ENCODE assay signal across 10 cellular contexts in genomic region chr18:14100503-14101286, GRCh38.
"Had no signal": no experiment of that assay in that cellular context is flagged by ENCODE, and none has a peak within 500 bp of the region (broad histone marks: within the 10 kb centered on the region; RNA-seq: fewer than 3 reads in every experiment).

No MANE protein-coding gene starts in this region.

- H3K4me3 Mint-ChIP-seq: dendritic cell treated with granulocyte-macrophage colony-stimulating factor and Interleukin-4, amounts not matched to agents 40 ng/mL and 50 ng/mL, for 4 days; memory B cell; neural crest cell had no signal

- H3K27me3 Mint-ChIP-seq: dendritic cell treated with granulocyte-macrophage colony-stimulating factor and Interleukin-4, amounts not matched to agents 40 ng/mL and 50 ng/mL, for 4 days; memory B cell had no signal

- H3K27ac Mint-ChIP-seq: dendritic cell treated with granulocyte-macrophage colony-stimulating factor and Interleukin-4, amounts not matched to agents 40 ng/mL and 50 ng/mL, for 4 days; memory B cell had no signal

- H3K4me1 Mint-ChIP-seq: memory B cell, neural crest cell had no signal

- DNase-seq: activated T-cell treated with anti-CD3 and anti-CD28 coated beads for 4 hours; brain microvascular endothelial cell; kidney; left ventricle myocardium inferior; ovary; stimulated activated CD4-positive, alpha-beta T cell treated with anti-CD3 and anti-CD28 coated beads, Interleukin-4, amount 100 ng/mL, for 24 hours; upper lobe of left lung had no signal
